In genomic region chr5:150778103-150778516, GRCh38 we compare ENCODE assay signal across 8 cellular contexts. TPM values are rescaled to one million over a fixed set of nuclear protein-coding genes. Genes with fewer than 3 reads are reported as not detected.
DNase-seq lines count a peak whose midpoint lies in the region; ATAC-seq and TF ChIP-seq lines count a peak whose summit lies in the region.

No MANE protein-coding gene starts in this region.

- H3K4me3 Mint-ChIP-seq in activated T-cell treated with anti-CD3 and anti-CD28 coated beads, Interleukin-2, amount 50 U/mL, for 24 hours = peak overlapping the region; percentile 97

- no peak for TF ChIP-seq CTCF in adrenal gland (IDR thresholded peaks at IDR 0.05)
- TF ChIP-seq CTCF in kidney epithelial cell (IDR thresholded peaks at IDR 0.05; ENCODE audit: insufficient read depth, low read length, poor library complexity, severe bottlenecking) = no peak
- TF ChIP-seq CTCF in thyroid gland (IDR thresholded peaks at IDR 0.05) = no peak

- H3K27me3 Mint-ChIP-seq in activated T-cell treated with anti-CD3 and anti-CD28 coated beads, Interleukin-2, amount 50 U/mL, for 24 hours = no peaks in the 10 kb centered on the region

- ATAC-seq in HG03469 (IDR thresholded peaks at IDR 0.05; ENCODE audit: unreplicated experiment) = no peak

- no peaks in the 10 kb centered on the region for H3K36me3 ChIP-seq in adrenal gland (replicated peaks in 1 of 2)
- no peaks in the 10 kb centered on the region for H3K36me3 ChIP-seq in kidney epithelial cell (ENCODE audit: control insufficient read depth, insufficient read depth, low read length)
- H3K36me3 ChIP-seq in thyroid gland = no peaks in the 10 kb centered on the region

- intact Hi-C loops in adrenal gland (cut with DNase I) = no loop called here
- intact Hi-C loops in thyroid gland (cut with DNase I) = no loop called here

- H3K4me1 ChIP-seq in adrenal gland (replicated peaks in 1 of 2) (peaks cover 32 to 50% of the 10 kb centered on the region in 2 donors), thyroid gland (peaks cover 17 to 21% of the 10 kb centered on the region in 2 donors)

- TF ChIP-seq POLR2A in adrenal gland (IDR thresholded peaks at IDR 0.05) (no peak), thyroid gland (IDR thresholded peaks at IDR 0.05) (no peak)

- peaks cover 58% of the 10 kb centered on the region for H3K4me1 Mint-ChIP-seq in activated T-cell treated with anti-CD3 and anti-CD28 coated beads, Interleukin-2, amount 50 U/mL, for 24 hours (ENCODE audit: low read depth)

- H3K4me3 ChIP-seq in adrenal gland (peak overlapping the region in 2 of 4 donors; percentile 88 to 91), kidney epithelial cell (ENCODE audit: low read depth, low read length) (peak overlapping the region; percentile 56), thyroid gland (replicated peaks in 1 of 3) (peak overlapping the region; percentile 29 to 88 (median 76))

- peak overlapping the region; percentile 85 for H3K27ac Mint-ChIP-seq in activated T-cell treated with anti-CD3 and anti-CD28 coated beads, Interleukin-2, amount 50 U/mL, for 24 hours

- no peak for DNase-seq in activated T-cell treated with anti-CD3 and anti-CD28 coated beads, Interleukin-2, amount 50 U/mL, for 24 hours
- DNase-seq in activated T-cell treated with anti-CD3 and anti-CD28 coated beads for 4 hours (no peak), adrenal gland (peak in 3 of 7 donors; percentile 23 to 39 (median 38)), kidney epithelial cell (ENCODE audit: low read depth) (no peak), thyroid gland (no peak), retina (no peak), anterior cingulate cortex (lab: John Stamatoyannopoulos, UW) (no peak)

- H3K9me3 ChIP-seq in adrenal gland (replicated peaks in 1 of 3) (no peaks in the 10 kb centered on the region), thyroid gland (no peaks in the 10 kb centered on the region)

- H3K36me3 Mint-ChIP-seq in activated T-cell treated with anti-CD3 and anti-CD28 coated beads, Interleukin-2, amount 50 U/mL, for 24 hours (ENCODE audit: low read depth) = peaks cover 28% of the 10 kb centered on the region

- H3K27ac ChIP-seq in adrenal gland = peak overlapping the region; percentile 68 to 96 (median 85)
- peak overlapping the region; percentile 82 to 95 (median 88) for H3K27ac ChIP-seq in thyroid gland

- H3K27me3 ChIP-seq in adrenal gland (no peaks in the 10 kb centered on the region), kidney epithelial cell (ENCODE audit: control insufficient read depth, insufficient read depth, low read length) (no peaks in the 10 kb centered on the region), thyroid gland (no peaks in the 10 kb centered on the region)

- 4 to 18% (median 13%) methylated on average over 7 of the region's 7 CpGs for WGBS in adrenal gland, 4 donors
- WGBS in thyroid gland, 2 donors = 15 to 19% methylated on average over 7 of the region's 7 CpGs

- H3K9me3 Mint-ChIP-seq in activated T-cell treated with anti-CD3 and anti-CD28 coated beads, Interleukin-2, amount 50 U/mL, for 24 hours = no peaks in the 10 kb centered on the region

RNA-seq across cellular contexts. Expression of gene SMIM3, which starts 0.4 kb away (rescaled TPM):
- total RNA-seq in adrenal gland = 10 to 100 TPM; 22.1 to 57.4 (median 34.9) TPM
- 10 to 100 TPM; 22.1 to 25.7 (median 25.1) TPM for polyA plus RNA-seq in adrenal gland
- total RNA-seq in kidney epithelial cell = 9.7 and 9.8 TPM in 2 replicates
- total RNA-seq in thyroid gland = 10 to 100 TPM; 17.8 to 47.3 (median 24.1) TPM

RNA-seq across cellular contexts. Expression of gene DCTN4, which starts 19.3 kb away (rescaled TPM):
- total RNA-seq in adrenal gland (100 to 1,000 TPM in 1 of 8 donors, 10 to 100 TPM in 7; 54.1 to 113 (median 85.8) TPM), kidney epithelial cell (40.3 and 54.0 TPM in 2 replicates), thyroid gland (10 to 100 TPM; 65.4 to 78.5 (median 72.8) TPM)
- 10 to 100 TPM; 30.4 to 85.9 (median 32.7) TPM for polyA plus RNA-seq in adrenal gland
